In the genomic region with DNA sequence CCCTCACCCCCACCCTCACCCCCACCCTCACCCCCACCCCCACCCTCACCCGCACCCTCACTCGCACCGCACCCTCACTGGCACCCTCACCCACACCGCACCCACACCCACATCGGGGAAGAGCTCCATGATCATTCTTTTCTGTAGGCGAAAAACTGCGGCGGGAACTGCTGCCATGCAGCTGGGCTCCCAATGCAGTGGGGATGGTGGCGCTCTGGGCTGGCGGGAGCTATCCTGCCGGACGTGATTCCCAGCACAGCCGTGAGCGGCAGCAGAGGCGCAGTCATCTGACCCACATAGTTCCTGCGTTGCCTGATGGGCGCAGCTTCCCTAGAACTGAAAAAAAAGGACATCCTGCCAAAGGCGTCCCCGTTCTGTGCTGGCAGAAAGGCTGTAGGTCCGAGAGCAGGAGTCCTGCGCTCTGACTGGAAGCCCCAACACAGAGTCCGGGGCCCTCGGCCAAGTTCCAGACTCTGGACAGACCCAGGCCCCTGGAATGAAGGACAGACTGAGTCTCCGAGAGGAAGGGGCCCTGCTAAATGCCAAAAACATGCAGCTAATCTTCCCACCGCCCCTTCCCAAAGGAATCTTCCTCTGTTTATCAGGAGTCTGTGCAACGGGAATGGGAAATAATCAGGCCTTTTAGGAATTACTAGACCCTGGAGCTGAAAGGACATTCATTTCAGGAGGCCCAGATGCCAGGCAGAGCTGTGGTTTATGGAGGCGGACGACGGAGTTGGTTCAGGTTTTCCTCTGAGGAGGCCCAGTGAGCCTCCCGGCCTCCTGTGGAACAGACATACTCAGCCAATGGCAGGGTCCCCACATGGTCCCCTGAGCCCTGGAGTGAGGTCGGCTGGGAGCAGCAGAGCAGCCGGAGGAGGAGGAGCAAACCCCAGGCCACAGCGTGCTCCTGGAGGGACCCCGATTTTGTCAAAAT, we compare ENCODE assay signal across 1 cellular context.
TF ChIP-seq lines count a peak whose summit lies in the region.

No MANE protein-coding gene starts in this region.

TF ChIP-seq in IMR-90, 13 proteins besides CTCF, POLR2A, EP300 and RAD21:
- TF ChIP-seq CEBPB (IDR thresholded peaks at IDR 0.05; ENCODE audit: low read depth, low read length), result no peak
- TF ChIP-seq, protein P1, sequence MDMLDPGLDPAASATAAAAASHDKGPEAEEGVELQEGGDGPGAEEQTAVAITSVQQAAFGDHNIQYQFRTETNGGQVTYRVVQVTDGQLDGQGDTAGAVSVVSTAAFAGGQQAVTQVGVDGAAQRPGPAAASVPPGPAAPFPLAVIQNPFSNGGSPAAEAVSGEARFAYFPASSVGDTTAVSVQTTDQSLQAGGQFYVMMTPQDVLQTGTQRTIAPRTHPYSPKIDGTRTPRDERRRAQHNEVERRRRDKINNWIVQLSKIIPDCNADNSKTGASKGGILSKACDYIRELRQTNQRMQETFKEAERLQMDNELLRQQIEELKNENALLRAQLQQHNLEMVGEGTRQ (IDR thresholded peaks at IDR 0.05; ENCODE audit: low read depth, low read length), result peak; percentile 82
